Comparison of ENCODE assay signal across 16 cellular contexts in genomic region chr2:221999702-222000101, GRCh38.
DNase-seq lines count a peak whose midpoint lies in the region; ATAC-seq and TF ChIP-seq lines count a peak whose summit lies in the region.
"Had no signal": no experiment of that assay in that cellular context is flagged by ENCODE, and none has a peak within 500 bp of the region (broad histone marks: within the 10 kb centered on the region; RNA-seq: fewer than 3 reads in every experiment).

No MANE protein-coding gene starts in this region.

- H3K27ac ChIP-seq in HCT116 (ENCODE audit: low read depth, low read length) = no peak overlapping the region
- H3K27ac ChIP-seq in upper lobe of left lung = no peak overlapping the region
- H3K27ac ChIP-seq: esophagus muscularis mucosa, parathyroid adenoma, testis had no signal

- 64 to 68% methylated on average over 6 of the region's 6 CpGs for WGBS in upper lobe of left lung, 2 donors

- no peaks in the 10 kb centered on the region for H3K79me2 ChIP-seq in HCT116 (ENCODE audit: insufficient read depth, low read length)
- H3K79me2 ChIP-seq: parathyroid adenoma had no signal

- ATAC-seq in HCT116 (peak; percentile 46), HG03571 (IDR thresholded peaks at IDR 0.05; ENCODE audit: unreplicated experiment) (no peak), upper lobe of left lung (ENCODE audit: low FRiP score in 2 of 2) (no peak)
- ATAC-seq: activated CD4-positive, alpha-beta T cell treated with anti-CD3 and anti-CD28 coated beads for 36 hours had no signal

- DNase-seq in ACHN = peak; percentile 70
- no peak for DNase-seq in HCT116 (ENCODE audit: low read depth, low spot score)
- peak; percentile 4 to 40 for DNase-seq in SW 1271 (lab: John Stamatoyannopoulos, UW)
- DNase-seq in fibroblast of villous mesenchyme (ENCODE audit: low read depth) = peak; percentile 77
- DNase-seq in C1 segment of cervical spinal cord (lab: John Stamatoyannopoulos, UW) = no peak
- no peak for DNase-seq in NCI-H345 treated with DMSO at 0.1 percent for 48 hours (lab: John Stamatoyannopoulos, UW; ENCODE audit: unreplicated experiment)
- no peak for DNase-seq in upper lobe of left lung
- DNase-seq: activated CD4-positive, alpha-beta T cell treated with anti-CD3 and anti-CD28 coated beads for 36 hours; activated T-cell treated with anti-CD3 and anti-CD28 coated beads, Interleukin-2, amount 50 U/mL, for 1 hour; cortex of kidney; NCI-H1105; stimulated activated CD4-positive, alpha-beta T cell treated with anti-CD3 and anti-CD28 coated beads, Interleukin-15, amount 100 ng/mL, for 24 hours; testis had no signal

- H4K20me1 ChIP-seq in HCT116 (ENCODE audit: insufficient read depth) = no peaks in the 10 kb centered on the region

- H3K9me3 ChIP-seq in HCT116 (ENCODE audit: control insufficient read depth in 1 of 2, insufficient read depth in 1 of 2, low read depth in 1 of 2, low read length in 2 of 2) (no peaks in the 10 kb centered on the region), upper lobe of left lung (no peaks in the 10 kb centered on the region)
- H3K9me3 ChIP-seq: esophagus muscularis mucosa, testis had no signal

- H3K4me3 ChIP-seq in HCT116 (replicated peaks in 1 of 2; ENCODE audit: low read depth in 1 of 2, low read length in 2 of 2) (no peak overlapping the region), fibroblast of villous mesenchyme (ENCODE audit: low read depth, low read length) (no peak overlapping the region), upper lobe of left lung (no peak overlapping the region)
- H3K4me3 ChIP-seq: esophagus muscularis mucosa, testis had no signal

- TF ChIP-seq EP300 in upper lobe of left lung (IDR thresholded peaks at IDR 0.05) = no peak

- RAD21 ChIA-PET in HCT116 (lab: Charles Lee; ENCODE audit: low non-redundant PET in 1 of 2, low total read pairs in 2 of 2, uncharacterized antibody in 2 of 2, unreplicated experiment in 2 of 2) = no interaction called here

- H3K9ac ChIP-seq in HCT116 (ENCODE audit: low read length) = no peak overlapping the region
- H3K9ac ChIP-seq: parathyroid adenoma had no signal

- no peak overlapping the region for H2AFZ ChIP-seq in HCT116 (ENCODE audit: low read depth, low read length, poor library complexity, severe bottlenecking)
- H2AFZ ChIP-seq: parathyroid adenoma had no signal

- H3K4me1 ChIP-seq in HCT116 (ENCODE audit: control insufficient read depth in 1 of 2, insufficient read depth in 2 of 2, low read length in 2 of 2) = peaks cover 15 to 28% of the 10 kb centered on the region in 2 experiments
- H3K4me1 ChIP-seq in upper lobe of left lung = no peaks in the 10 kb centered on the region
- H3K4me1 ChIP-seq: parathyroid adenoma, testis had no signal

- TF ChIP-seq POLR2A in HCT116 (IDR thresholded peaks at IDR 0.05; ENCODE audit: borderline replicate concordance, extremely low read depth, insufficient read depth, insufficient read length) (no peak), upper lobe of left lung (IDR thresholded peaks at IDR 0.05) (no peak)

- no peaks in the 10 kb centered on the region for H3K36me3 ChIP-seq in HCT116 (ENCODE audit: control insufficient read depth in 1 of 2, insufficient read depth in 2 of 2, low read length in 2 of 2)
- no peaks in the 10 kb centered on the region for H3K36me3 ChIP-seq in upper lobe of left lung
- H3K36me3 ChIP-seq: esophagus muscularis mucosa had no signal

- intact Hi-C loops in HCT116 (cut with micrococcal nuclease) = no loop called here

- H3K27me3 ChIP-seq in HCT116 (ENCODE audit: insufficient read depth, low read length) (peaks cover 20% of the 10 kb centered on the region), upper lobe of left lung (no peaks in the 10 kb centered on the region)
- H3K27me3 ChIP-seq: esophagus muscularis mucosa, testis had no signal

- no peak for TF ChIP-seq CTCF in HCT116 (IDR thresholded peaks at IDR 0.05 in 2 of 3, conservative IDR thresholded peaks at IDR 0.05 in 1 of 3; ENCODE audit: borderline replicate concordance in 1 of 3, insufficient read depth in 1 of 3, low read depth in 2 of 3, low read length in 2 of 3)
- TF ChIP-seq CTCF in fibroblast of villous mesenchyme (IDR thresholded peaks at IDR 0.05; ENCODE audit: insufficient read depth, low read depth, low read length) = no peak
- no peak for TF ChIP-seq CTCF in upper lobe of left lung (IDR thresholded peaks at IDR 0.05)

- CTCF ChIA-PET in HCT116 (lab: Charles Lee) = no interaction called here

- TF ChIP-seq RAD21 in HCT116 (IDR thresholded peaks at IDR 0.05; ENCODE audit: low read depth) = no peak

- no peaks in the 10 kb centered on the region for H3K9me2 ChIP-seq in HCT116 (ENCODE audit: insufficient read depth)

- POLR2A ChIA-PET in HCT116 (lab: Charles Lee) = no interaction called here

- peak overlapping the region; percentile 37; the same call in 1 of the 2 replicates for H3K4me2 ChIP-seq in HCT116 (ENCODE audit: low read length)

- in situ Hi-C loops in ACHN (cut with HindIII; ENCODE audit: low pct_ligation_motif_present, low pct_unique_long_range_greater_than_20kb, low sequenced_read_pairs) = no loop called here

- BruUV-seq in HCT116 (replicated peaks; lab: Mats Ljungman, UMichigan) = no TSS peak

TF ChIP-seq in HCT116, 20 proteins besides CTCF, POLR2A, EP300 and RAD21:
- TF ChIP-seq CEBPB (IDR thresholded peaks at IDR 0.05; ENCODE audit: low read depth) = no peak
- no peak for TF ChIP-seq ELF1 (IDR thresholded peaks at IDR 0.05; ENCODE audit: borderline replicate concordance, low read depth)
- no peak for TF ChIP-seq JUND (IDR thresholded peaks at IDR 0.05)
- TF ChIP-seq, protein P1, sequence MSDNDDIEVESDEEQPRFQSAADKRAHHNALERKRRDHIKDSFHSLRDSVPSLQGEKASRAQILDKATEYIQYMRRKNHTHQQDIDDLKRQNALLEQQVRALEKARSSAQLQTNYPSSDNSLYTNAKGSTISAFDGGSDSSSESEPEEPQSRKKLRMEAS (IDR thresholded peaks at IDR 0.05) = no peak
- TF ChIP-seq ATF3 (IDR thresholded peaks at IDR 0.05) = no peak
- TF ChIP-seq EZH2 (IDR thresholded peaks at IDR 0.05) = no peak
- TF ChIP-seq EGR1 (IDR thresholded peaks at IDR 0.05; ENCODE audit: low read depth) = no peak
- no peak for TF ChIP-seq SP1 (IDR thresholded peaks at IDR 0.05; ENCODE audit: low read depth)
- no peak for TF ChIP-seq ZBTB33 (IDR thresholded peaks at IDR 0.05; ENCODE audit: extremely low read depth, insufficient replicate concordance, low read length)
- no peak for TF ChIP-seq SRF (IDR thresholded peaks at IDR 0.05; ENCODE audit: low read depth)
- no peak for TF ChIP-seq CBX3 (IDR thresholded peaks at IDR 0.05; ENCODE audit: low read depth)
- no peak for TF ChIP-seq EZH2phosphoT487 (IDR thresholded peaks at IDR 0.05; ENCODE audit: borderline replicate concordance)
- TF ChIP-seq ZFX (IDR thresholded peaks at IDR 0.05) = no peak
- no peak for TF ChIP-seq TCF7L2 (IDR thresholded peaks at IDR 0.05; ENCODE audit: borderline replicate concordance, extremely low read depth, insufficient read depth, insufficient read length)
- no peak for TF ChIP-seq SIN3A (IDR thresholded peaks at IDR 0.05; ENCODE audit: low read depth)
- no peak for TF ChIP-seq YY1 (IDR thresholded peaks at IDR 0.05; ENCODE audit: extremely low read depth, insufficient replicate concordance, low read depth, low read length)

Comparison
In these comparisons a context has a peak if more than half of its experiments do, and no peak if none do; other contexts are left out.
1. DNase-seq: peak in ACHN (single experiment), SW 1271 (2 of 2) and fibroblast of villous mesenchyme (single experiment); none in HCT116 (single experiment), C1 segment of cervical spinal cord (0 of 14), NCI-H345 treated with DMSO at 0.1 percent for 48 hours (single experiment) and upper lobe of left lung (0 of 2).